11 cellular contexts compared by ENCODE assay signal in genomic region chr10:7193369-7193768, GRCh38.
A peak's percentile ranks its signal among the peaks of the same experiment; 100 is the strongest.
DNase-seq lines count a peak whose midpoint lies in the region; ATAC-seq, FAIRE-seq and TF ChIP-seq lines count a peak whose summit lies in the region.
"Had no signal": no experiment of that assay in that cellular context is flagged by ENCODE, and none has a peak within 500 bp of the region (broad histone marks: within the 10 kb centered on the region; RNA-seq: fewer than 3 reads in every experiment).

No MANE protein-coding gene starts in this region.

- H3K9ac ChIP-seq in astrocyte (ENCODE audit: low read length), result no peak overlapping the region

- H3K27me3 ChIP-seq in astrocyte (ENCODE audit: insufficient read depth, low read length) (no peaks in the 10 kb centered on the region), osteoblast (ENCODE audit: insufficient read depth, low read length) (no peaks in the 10 kb centered on the region)

- H3K4me1 ChIP-seq in astrocyte (ENCODE audit: insufficient read depth, low read length), result no peaks in the 10 kb centered on the region
- no peaks in the 10 kb centered on the region for H3K4me1 ChIP-seq in osteoblast (ENCODE audit: insufficient read depth, low read length)

- peaks cover 22% of the 10 kb centered on the region for H3K36me3 Mint-ChIP-seq in astrocyte (ENCODE audit: low read depth, unreplicated experiment)

- H2AFZ ChIP-seq in astrocyte (ENCODE audit: low read depth, low read length), result no peak overlapping the region
- no peak overlapping the region for H2AFZ ChIP-seq in osteoblast (ENCODE audit: low read length)

- H3K9me3 ChIP-seq in astrocyte (ENCODE audit: insufficient read depth, low read depth, low read length), result no peaks in the 10 kb centered on the region
- peaks cover 2% of the 10 kb centered on the region for H3K9me3 ChIP-seq in osteoblast (ENCODE audit: low read depth, low read length)

- TF ChIP-seq CTCF in astrocyte (IDR thresholded peaks at IDR 0.05; ENCODE audit: insufficient read depth, low read depth, low read length) (no peak), osteoblast (IDR thresholded peaks at IDR 0.05; ENCODE audit: extremely low read depth, low read depth, low read length) (no peak)

- H3K4me3 ChIP-seq in astrocyte (ENCODE audit: insufficient read depth, low read depth, low read length), result no peak overlapping the region
- H3K4me3 ChIP-seq in osteoblast (ENCODE audit: insufficient read depth, low read length), result no peak overlapping the region

- H3K4me3 Mint-ChIP-seq in astrocyte (ENCODE audit: unreplicated experiment), result peak overlapping the region; percentile 4

- peak; percentile 36 for ATAC-seq in GM21526 (IDR thresholded peaks at IDR 0.05; ENCODE audit: low FRiP score, unreplicated experiment)

- H3K36me3 ChIP-seq in astrocyte (ENCODE audit: insufficient read depth, low read length) (no peaks in the 10 kb centered on the region), osteoblast (ENCODE audit: insufficient read depth, low read length) (no peaks in the 10 kb centered on the region)

- no peak overlapping the region for H3K27ac Mint-ChIP-seq in astrocyte (ENCODE audit: unreplicated experiment)

- H3K4me2 ChIP-seq in astrocyte (ENCODE audit: low read length) (no peak overlapping the region), osteoblast (ENCODE audit: insufficient read depth, low read length) (no peak overlapping the region)

- no peak for FAIRE-seq in astrocyte (lab: Jason Lieb, UNC)

- H4K20me1 ChIP-seq in astrocyte (ENCODE audit: insufficient read depth, low read length) (no peaks in the 10 kb centered on the region), osteoblast (ENCODE audit: insufficient read depth, low read length) (no peaks in the 10 kb centered on the region)

- no peak overlapping the region for H3K27ac ChIP-seq in astrocyte (ENCODE audit: low read depth, low read length)
- H3K27ac ChIP-seq in substantia nigra (ENCODE audit: low read depth, low read length, poor library complexity, severe bottlenecking), result no peak overlapping the region
- H3K27ac ChIP-seq in osteoblast (ENCODE audit: low read depth, low read length), result no peak overlapping the region
- H3K27ac ChIP-seq: HL-60 had no signal

- H3K79me2 ChIP-seq in astrocyte (ENCODE audit: insufficient read depth, low read length), result no peaks in the 10 kb centered on the region
- H3K79me2 ChIP-seq in osteoblast (ENCODE audit: insufficient read depth, low read length), result no peaks in the 10 kb centered on the region

- peaks cover 3% of the 10 kb centered on the region for H3K4me1 Mint-ChIP-seq in astrocyte (ENCODE audit: low read depth, unreplicated experiment)

- no peaks in the 10 kb centered on the region for H3K27me3 Mint-ChIP-seq in astrocyte (ENCODE audit: low read depth, unreplicated experiment)

- peaks cover 5% of the 10 kb centered on the region for H3K9me3 Mint-ChIP-seq in astrocyte (ENCODE audit: unreplicated experiment)

- DNase-seq in activated CD4-positive, alpha-beta T cell treated with anti-CD3 and anti-CD28 coated beads, Interleukin-2, amount 50 U/mL, for 4 hours, result peak; percentile 11 to 21
- no peak for DNase-seq in astrocyte (ENCODE audit: low read depth)
- peak in 2 of 3 donors; percentile 15 to 45 for DNase-seq in stimulated activated CD4-positive, alpha-beta T cell treated with anti-CD3 and anti-CD28 coated beads, TNF-alpha, amount 100 ng/mL, for 48 hours (ENCODE audit: low read depth in 3 of 3)
- no peak for DNase-seq in kidney glomerular epithelial cell (lab: John Stamatoyannopoulos, UW)
- DNase-seq in NCI-H1694 treated with DMSO at 0.1 percent for 48 hours (lab: John Stamatoyannopoulos, UW), result no peak
- no peak for DNase-seq in substantia nigra (lab: John Stamatoyannopoulos, UW)
- DNase-seq in osteoblast (ENCODE audit: insufficient read length, low spot score, missing footprints), result no peak
- DNase-seq: DMS 273 treated with DMSO at 0.1 percent for 48 hours, NCI-H1105 had no signal

Comparison
In these comparisons a context has a peak if more than half of its experiments do, and no peak if none do; other contexts are left out.
1. DNase-seq: peak in activated CD4-positive, alpha-beta T cell treated with anti-CD3 and anti-CD28 coated beads, Interleukin-2, amount 50 U/mL, for 4 hours (2 of 2) and stimulated activated CD4-positive, alpha-beta T cell treated with anti-CD3 and anti-CD28 coated beads, TNF-alpha, amount 100 ng/mL, for 48 hours (2 of 3); none in astrocyte (single experiment), kidney glomerular epithelial cell (single experiment), NCI-H1694 treated with DMSO at 0.1 percent for 48 hours (single experiment), substantia nigra (0 of 49) and osteoblast (single experiment).